In genomic region chr18:5646739-5647138, GRCh38 we compare ENCODE assay signal across 23 cellular contexts.
"Had no signal": no experiment of that assay in that cellular context is flagged by ENCODE, and none has a peak within 500 bp of the region (broad histone marks: within the 10 kb centered on the region; RNA-seq: fewer than 3 reads in every experiment).

No MANE protein-coding gene starts in this region.

- H3K4me1 ChIP-seq: body of pancreas, SJSA1 had no signal

- H3K4me3 ChIP-seq: body of pancreas, SJSA1 had no signal

- H3K9me3 ChIP-seq: body of pancreas, SJSA1 had no signal

- H3K27me3 ChIP-seq: body of pancreas had no signal

- H3K36me3 ChIP-seq: SJSA1 had no signal

- FAIRE-seq: bronchial epithelial cell, RCC 7860 had no signal

- H3K27ac ChIP-seq: body of pancreas, SJSA1 had no signal

- DNase-seq: activated CD4-positive, alpha-beta T cell treated with anti-CD3 and anti-CD28 coated beads for 48 hours; activated CD4-positive, alpha-beta T cell treated with anti-CD3 and anti-CD28 coated beads, Interleukin-2, amount 50 U/mL, for 4 hours; activated CD4-positive, CD25-positive, alpha-beta regulatory T cell treated with anti-CD3 and anti-CD28 coated beads, Interleukin-2, amount 50 U/mL, for 72 hours; activated CD8-positive, alpha-beta memory T cell treated with anti-CD3 and anti-CD28 coated beads, Interleukin-2, amount 50 U/mL, for 48 hours; activated CD8-positive, alpha-beta T cell treated with anti-CD3 and anti-CD28 coated beads, Interleukin-2, amount 10 ng/mL, durations not matched to agents 7 days and 5 days; activated naive CD4-positive, alpha-beta T cell treated with anti-CD3 and anti-CD28 coated beads, Interleukin-2, amount 50 U/mL, for 16 hours; activated T-cell treated with anti-CD3 and anti-CD28 coated beads, Interleukin-2, amount 50 U/mL, for 1 hour; aorta; body of pancreas; central memory CD4-positive, alpha-beta T cell; Kasumi-1; NCI-H1048; NCI-H146; NCI-H187 treated with DMSO at 0.1 percent for 48 hours; NCI-H2081 treated with DMSO at 0.1 percent for 48 hours; NCI-H446; NCI-H524; SHP77; T-helper 17 cell; T-helper 9 cell had no signal
